6 cellular contexts compared by ENCODE assay signal in the genomic region with DNA sequence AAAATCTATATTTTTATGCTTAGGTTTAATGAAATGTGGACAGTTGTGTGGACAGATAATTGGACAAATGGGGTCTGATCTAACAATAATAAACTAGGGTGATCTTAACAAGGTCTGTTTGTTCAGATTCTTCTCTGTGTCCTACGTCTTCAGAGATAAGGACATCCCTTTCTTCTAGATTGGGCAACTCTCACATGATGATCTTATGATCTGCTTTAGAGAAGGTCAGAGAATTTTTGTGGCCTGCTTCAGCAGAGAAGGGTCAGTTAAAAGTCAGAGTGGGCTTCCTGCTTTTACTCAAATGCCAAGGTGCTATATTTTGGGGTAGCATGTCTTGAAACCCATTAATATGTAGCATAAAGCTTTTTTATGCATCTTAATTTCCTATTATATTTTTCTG.
"Had no signal": no experiment of that assay in that cellular context is flagged by ENCODE, and none has a peak within 500 bp of the region (broad histone marks: within the 10 kb centered on the region; RNA-seq: fewer than 3 reads in every experiment).

No MANE protein-coding gene starts in this region.

- H3K9me3 Mint-ChIP-seq: H9 had no signal

- H3K4me3 ChIP-seq: GM23338 had no signal

- H3K4me1 Mint-ChIP-seq: GM23338, H9, IgD-negative memory B cell had no signal

- H3K27me3 Mint-ChIP-seq: IgD-negative memory B cell had no signal

- H3K36me3 Mint-ChIP-seq: IgD-negative memory B cell had no signal

- ATAC-seq: GM23338, HepG2 had no signal

- H3K27ac ChIP-seq: HL-60 had no signal

- DNase-seq: H9, HCEC 1CT had no signal

- H3K4me3 Mint-ChIP-seq: GM23338, H9, IgD-negative memory B cell had no signal

- H2AFZ ChIP-seq: GM23338 had no signal

- H3K4me2 ChIP-seq: GM23338 had no signal

- H3K27ac Mint-ChIP-seq: GM23338, H9 had no signal
